In the genomic region with DNA sequence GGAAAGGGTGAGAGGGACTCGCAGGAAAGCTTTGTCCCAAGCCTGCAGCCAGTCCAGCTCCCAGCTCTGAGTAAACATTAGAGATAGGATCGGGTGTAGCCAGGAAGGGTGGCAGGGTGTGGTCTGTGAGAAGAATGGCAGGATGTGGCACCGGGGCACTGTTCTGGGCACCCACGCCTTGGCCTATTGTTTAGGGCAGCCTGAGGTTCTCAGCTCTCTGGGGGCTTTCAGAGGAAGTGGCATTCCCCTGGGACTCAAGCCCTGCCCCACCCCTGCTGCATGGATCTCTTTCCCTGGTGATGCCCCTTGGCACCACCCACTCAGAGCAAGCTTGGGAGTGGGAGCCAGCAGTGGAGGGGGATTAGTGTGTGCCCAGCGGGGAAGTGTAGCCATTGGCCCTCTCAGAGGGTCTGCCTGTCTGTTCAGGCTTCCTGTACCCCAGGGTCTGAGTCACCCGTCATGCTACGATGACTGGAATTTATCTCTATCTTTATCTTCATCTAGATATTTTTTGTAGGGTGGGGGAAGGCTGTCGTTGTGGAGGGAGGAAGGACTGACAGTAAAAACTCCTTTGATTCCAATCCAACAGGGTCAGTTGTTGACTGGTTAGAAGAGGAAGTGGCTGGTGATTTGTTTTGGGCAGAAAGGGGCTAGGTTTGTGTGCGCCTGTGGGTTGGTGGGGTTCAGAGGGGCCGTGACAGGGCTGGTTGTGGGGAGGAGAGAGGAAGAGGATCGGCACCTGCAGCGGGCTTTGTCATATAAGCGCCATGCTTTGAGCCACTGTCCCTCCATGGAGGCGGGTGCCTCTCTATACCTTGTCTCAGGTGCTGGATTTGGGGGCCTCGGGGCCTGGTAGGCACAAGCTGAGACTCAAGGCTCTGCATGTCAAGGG, we compare ENCODE assay signal across 8 cellular contexts. TPM values are rescaled to one million over a fixed set of nuclear protein-coding genes. Genes with fewer than 3 reads are reported as not detected.
DNase-seq lines count a peak whose midpoint lies in the region; ATAC-seq, FAIRE-seq and TF ChIP-seq lines count a peak whose summit lies in the region.

No MANE protein-coding gene starts in this region.

- H3K4me1 ChIP-seq in kidney (ENCODE audit: control insufficient read depth in 1 of 2, insufficient read depth in 1 of 2, low read depth in 1 of 2, low read length in 2 of 2) (peaks cover 27 to 60% of the 10 kb centered on the region in 2 donors), tibial nerve (peaks cover 3 to 89% (median 47%) of the 10 kb centered on the region in 4 donors)

- H3K27ac Mint-ChIP-seq in activated T-cell treated with anti-CD3 and anti-CD28 coated beads, Interleukin-2, amount 50 U/mL, for 72 hours = peak overlapping the region; percentile 81

- H3K4me3 ChIP-seq in kidney (ENCODE audit: low read length in 2 of 2) (no peak overlapping the region), tibial nerve (no peak overlapping the region)

- H3K27me3 ChIP-seq in tibial nerve = no peaks in the 10 kb centered on the region

- H3K9ac ChIP-seq in kidney (ENCODE audit: low read length in 2 of 2) = peak overlapping the region in 1 of 2 donors; percentile 43

- TF ChIP-seq EP300 in tibial nerve (IDR thresholded peaks at IDR 0.05) = no peak

- no peak for TF ChIP-seq CTCF in kidney (IDR thresholded peaks at IDR 0.05; ENCODE audit: borderline replicate concordance, extremely low read depth, insufficient read depth)
- TF ChIP-seq CTCF in tibial nerve (IDR thresholded peaks at IDR 0.05) = no peak

- H3K4me3 Mint-ChIP-seq in activated T-cell treated with anti-CD3 and anti-CD28 coated beads, Interleukin-2, amount 50 U/mL, for 72 hours = peak overlapping the region; percentile 50 to 74

- no peaks in the 10 kb centered on the region for H3K9me3 ChIP-seq in kidney (ENCODE audit: control insufficient read depth in 1 of 2, low read length in 2 of 2)
- no peaks in the 10 kb centered on the region for H3K9me3 ChIP-seq in tibial nerve

- WGBS in tibial nerve, 2 donors = 50 to 59% methylated on average over 15 of the region's 15 CpGs

- H3K4me1 Mint-ChIP-seq in activated T-cell treated with anti-CD3 and anti-CD28 coated beads, Interleukin-2, amount 50 U/mL, for 72 hours (ENCODE audit: low read depth) = peaks cover 34% of the 10 kb centered on the region

- no peak for FAIRE-seq in kidney (lab: Jason Lieb, UNC)

- peaks cover 16% of the 10 kb centered on the region for H3K27me3 Mint-ChIP-seq in activated T-cell treated with anti-CD3 and anti-CD28 coated beads, Interleukin-2, amount 50 U/mL, for 72 hours (ENCODE audit: low read depth)

- H3K9me3 Mint-ChIP-seq in activated T-cell treated with anti-CD3 and anti-CD28 coated beads, Interleukin-2, amount 50 U/mL, for 72 hours = no peaks in the 10 kb centered on the region

- H3K36me3 ChIP-seq in kidney (ENCODE audit: control insufficient read depth in 1 of 2, insufficient read depth in 2 of 2, low read length in 2 of 2) (no peaks in the 10 kb centered on the region), tibial nerve (peaks cover 0 to 8% (median 0%) of the 10 kb centered on the region in 3 donors)

- H3K36me3 Mint-ChIP-seq in activated T-cell treated with anti-CD3 and anti-CD28 coated beads, Interleukin-2, amount 50 U/mL, for 72 hours (ENCODE audit: insufficient read depth in 2 of 2) = no peaks in the 10 kb centered on the region

- peak; percentile 67 for DNase-seq in activated CD8-positive, alpha-beta memory T cell treated with anti-CD3 and anti-CD28 coated beads, Interleukin-2, amount 50 U/mL, for 48 hours
- no peak for DNase-seq in activated CD8-positive, alpha-beta memory T cell treated with anti-CD3 and anti-CD28 coated beads for 24 hours
- peak; percentile 28 to 43 for DNase-seq in activated T-cell treated with anti-CD3 and anti-CD28 coated beads, Interleukin-2, amount 50 U/mL, for 72 hours
- DNase-seq in kidney = no peak
- DNase-seq in tibial nerve (ENCODE audit: low spot score in 2 of 2) = no peak
- DNase-seq in activated CD4-positive, CD25-positive, alpha-beta regulatory T cell treated with anti-CD3 and anti-CD28 coated beads, Interleukin-2, amount 50 U/mL, for 72 hours = no peak
- DNase-seq in RPMI8226 = no peak

- intact Hi-C loops in kidney (cut with DNase I) = no loop called here

- no peak for TF ChIP-seq POLR2A in tibial nerve (IDR thresholded peaks at IDR 0.05)

- H3K27ac ChIP-seq in kidney (ENCODE audit: low read depth in 2 of 2, low read length in 2 of 2) = peak overlapping the region; percentile 77 to 78
- peak overlapping the region; percentile 21 to 84 (median 58) for H3K27ac ChIP-seq in tibial nerve

- peak; percentile 70 to 71 for ATAC-seq in activated T-cell treated with anti-CD3 and anti-CD28 coated beads, Interleukin-2, amount 50 U/mL, for 72 hours (replicated peaks in 1 of 2)
- no peak for ATAC-seq in GM21576 (IDR thresholded peaks at IDR 0.05; ENCODE audit: unreplicated experiment)

RNA-seq across cellular contexts. Expression of a gene that starts 31.7 kb away (rescaled TPM):
- total RNA-seq in activated T-cell treated with anti-CD3 and anti-CD28 coated beads, Interleukin-2, amount 50 U/mL, for 72 hours = 1 to 10 TPM; 1.9 to 3.9 TPM
- 55.2 TPM for total RNA-seq in kidney
- 23.9 TPM for polyA plus RNA-seq in kidney (ENCODE audit: insufficient read depth, low read depth, low replicate concordance)
- total RNA-seq in tibial nerve = 100 to 1,000 TPM in 3 of 4 donors, 10 to 100 TPM in 1; 51.8 to 108 (median 105) TPM

RNA-seq across cellular contexts. Expression of a gene that starts 47.3 kb away (rescaled TPM):
- 1 to 10 TPM; 1.7 TPM for total RNA-seq in activated T-cell treated with anti-CD3 and anti-CD28 coated beads, Interleukin-2, amount 50 U/mL, for 72 hours
- total RNA-seq in kidney = 33.3 TPM
- polyA plus RNA-seq in kidney (ENCODE audit: insufficient read depth, low read depth, low replicate concordance) = 166 TPM
- 10 to 100 TPM; 24.6 to 95.2 (median 67.8) TPM for total RNA-seq in tibial nerve

Comparison
In these comparisons a context has a peak if more than half of its experiments do, and no peak if none do; other contexts are left out.
1. DNase-seq: peak in activated CD8-positive, alpha-beta memory T cell treated with anti-CD3 and anti-CD28 coated beads, Interleukin-2, amount 50 U/mL, for 48 hours (single experiment) and activated T-cell treated with anti-CD3 and anti-CD28 coated beads, Interleukin-2, amount 50 U/mL, for 72 hours (2 of 2); none in activated CD8-positive, alpha-beta memory T cell treated with anti-CD3 and anti-CD28 coated beads for 24 hours (single experiment), kidney (single experiment), tibial nerve (0 of 2), activated CD4-positive, CD25-positive, alpha-beta regulatory T cell treated with anti-CD3 and anti-CD28 coated beads, Interleukin-2, amount 50 U/mL, for 72 hours (single experiment) and RPMI8226 (single experiment).
2. RNA of a gene that starts 31.7 kb away (total RNA-seq): 51.8 to 108 TPM in tibial nerve and 55.2 TPM in kidney (single experiment); 1.9 to 3.9 TPM in activated T-cell treated with anti-CD3 and anti-CD28 coated beads, Interleukin-2, amount 50 U/mL, for 72 hours; every median in the first group is over 10 times any median in the second.
3. RNA of a gene that starts 47.3 kb away (total RNA-seq): 24.6 to 95.2 TPM in tibial nerve and 33.3 TPM in kidney (single experiment); 1.7 TPM in activated T-cell treated with anti-CD3 and anti-CD28 coated beads, Interleukin-2, amount 50 U/mL, for 72 hours; every median in the first group is over 4 times any median in the second.